18 cellular contexts compared by ENCODE assay signal in genomic region chr22:38750104-38750503, GRCh38. TPM values are rescaled to one million over a fixed set of nuclear protein-coding genes. Genes with fewer than 3 reads are reported as not detected.
DNase-seq lines count a peak whose midpoint lies in the region; ATAC-seq and TF ChIP-seq lines count a peak whose summit lies in the region.
"Had no signal": no experiment of that assay in that cellular context is flagged by ENCODE, and none has a peak within 500 bp of the region (broad histone marks: within the 10 kb centered on the region; RNA-seq: fewer than 3 reads in every experiment).

No MANE protein-coding gene starts in this region.

- peaks cover 46 to 61% (median 54%) of the 10 kb centered on the region in 10 experiments for H3K4me1 ChIP-seq in BLaER1 treated with 17β-estradiol and CSF1 and Interleukin-3, amounts not matched to agents 10 nM and 100 nM
- H3K4me1 ChIP-seq in CD8-positive, alpha-beta memory T cell (ENCODE audit: insufficient read depth, low read length) = peaks cover 59% of the 10 kb centered on the region
- H3K4me1 ChIP-seq in sigmoid colon = peaks cover 0 to 27% (median 16%) of the 10 kb centered on the region in 4 donors

- 94 to 96% methylated on average over 14 of the region's 14 CpGs for WGBS in sigmoid colon, 2 donors

- CTCF ChIA-PET in CD8-positive, alpha-beta memory T cell (lab: Charles Lee) = interaction anchor here (1.9 to 9.7 kb wide), 4 partner anchors 17 to 120 kb away, joined by 5 to 83 read pairs (median 24); no protein-coding TSS in a partner anchor

- peak overlapping the region in 9 of 11 experiments; percentile 74 to 99 (median 98); a peak in 15 of 22 replicates for H3K27ac ChIP-seq in BLaER1 treated with 17β-estradiol and CSF1 and Interleukin-3, amounts not matched to agents 10 nM and 100 nM
- peak overlapping the region; percentile 51 for H3K27ac ChIP-seq in CD8-positive, alpha-beta memory T cell (ENCODE audit: low read depth, low read length)
- H3K27ac ChIP-seq in sigmoid colon = no peak overlapping the region
- H3K27ac ChIP-seq: body of pancreas, right atrium auricular region, testis had no signal

- peaks cover 37 to 83% (median 65%) of the 10 kb centered on the region in 11 experiments; a peak in 21 of 22 replicates for H4K20me1 ChIP-seq in BLaER1 treated with 17β-estradiol and CSF1 and Interleukin-3, amounts not matched to agents 10 nM and 100 nM

- peaks cover 17 to 93% (median 44%) of the 10 kb centered on the region in 3 donors for H3K36me3 Mint-ChIP-seq in CD8-positive, alpha-beta memory T cell
- H3K36me3 Mint-ChIP-seq in activated naive CD8-positive, alpha-beta T cell treated with anti-CD3 and anti-CD28 coated beads for 36 hours = peaks cover 51% of the 10 kb centered on the region
- H3K36me3 Mint-ChIP-seq in naive thymus-derived CD8-positive, alpha-beta T cell = peaks cover 14 to 93% (median 39%) of the 10 kb centered on the region in 3 donors

- POLR2A ChIA-PET in CD8-positive, alpha-beta memory T cell (lab: Charles Lee) = interaction anchor here (0.6 to 13.0 kb wide), 3 partner anchors 13 to 770 kb away, joined by 4 to 275 read pairs (median 36); partner anchors contain the start of gene GTPBP1
- POLR2A ChIA-PET in naive thymus-derived CD8-positive, alpha-beta T cell (lab: Charles Lee) = interaction anchor here (0.7 to 37.2 kb wide), 7 partner anchors 5 to 120 kb away, joined by 3 to 1495 read pairs (median 6); partner anchors contain the start of genes GTPBP1, NPTXR and SUN2

- H3K4me3 ChIP-seq in BLaER1 treated with 17β-estradiol and CSF1 and Interleukin-3, amounts not matched to agents 10 nM and 100 nM = peak overlapping the region in 6 of 10 experiments; percentile 93 to 98 (median 94); a peak in 9 of 20 replicates
- H3K4me3 ChIP-seq in CD8-positive, alpha-beta memory T cell (ENCODE audit: low read length) = peak overlapping the region; percentile 98
- H3K4me3 ChIP-seq in sigmoid colon = no peak overlapping the region
- H3K4me3 ChIP-seq: body of pancreas, esophagus squamous epithelium, right atrium auricular region, testis had no signal

- TF ChIP-seq CTCF in sigmoid colon (IDR thresholded peaks at IDR 0.05) = no peak

- H3K9me3 ChIP-seq in BLaER1 treated with 17β-estradiol and CSF1 and Interleukin-3, amounts not matched to agents 10 nM and 100 nM (replicated peaks in 1 of 11) = no peaks in the 10 kb centered on the region
- H3K9me3 ChIP-seq in CD8-positive, alpha-beta memory T cell (ENCODE audit: low read length) = no peaks in the 10 kb centered on the region
- no peaks in the 10 kb centered on the region for H3K9me3 ChIP-seq in sigmoid colon
- H3K9me3 ChIP-seq: body of pancreas, esophagus squamous epithelium, right atrium auricular region, testis had no signal

- peaks cover 64 to 87% (median 81%) of the 10 kb centered on the region in 11 experiments for H3K36me3 ChIP-seq in BLaER1 treated with 17β-estradiol and CSF1 and Interleukin-3, amounts not matched to agents 10 nM and 100 nM
- H3K36me3 ChIP-seq in CD8-positive, alpha-beta memory T cell (ENCODE audit: insufficient read depth, low read length) = peaks cover 75% of the 10 kb centered on the region
- H3K36me3 ChIP-seq in sigmoid colon = peaks cover 71 to 78% (median 74%) of the 10 kb centered on the region in 4 donors

- no peak for ATAC-seq in naive thymus-derived CD8-positive, alpha-beta T cell
- ATAC-seq: body of pancreas had no signal

- H3K27me3 Mint-ChIP-seq in CD8-positive, alpha-beta memory T cell = peaks cover 0 to 8% of the 10 kb centered on the region in 2 donors
- no peaks in the 10 kb centered on the region for H3K27me3 Mint-ChIP-seq in activated naive CD8-positive, alpha-beta T cell treated with anti-CD3 and anti-CD28 coated beads for 36 hours
- no peaks in the 10 kb centered on the region for H3K27me3 Mint-ChIP-seq in naive thymus-derived CD8-positive, alpha-beta T cell

- no peak for TF ChIP-seq EP300 in sigmoid colon (IDR thresholded peaks at IDR 0.05)

- peak overlapping the region in 10 of 11 experiments; percentile 58 to 98 (median 98); a peak in 15 of 22 replicates for H3K9ac ChIP-seq in BLaER1 treated with 17β-estradiol and CSF1 and Interleukin-3, amounts not matched to agents 10 nM and 100 nM

- DNase-seq in CD8-positive, alpha-beta memory T cell = no peak
- no peak for DNase-seq in activated naive CD8-positive, alpha-beta T cell treated with anti-CD3 and anti-CD28 coated beads for 36 hours
- no peak for DNase-seq in naive thymus-derived CD8-positive, alpha-beta T cell
- DNase-seq in NCI-H146 treated with DMSO at 0.1 percent for 48 hours (lab: John Stamatoyannopoulos, UW; ENCODE audit: unreplicated experiment) (no peak), sigmoid colon (no peak)
- no peak for DNase-seq in effector CD4-positive, alpha-beta T cell
- DNase-seq: body of pancreas, esophagus squamous epithelium, glutamatergic neuron, HFFc6, NCI-H187 treated with DMSO at 0.1 percent for 48 hours, NCI-H446, SHP77, T1000, testis had no signal

- peaks cover 49 to 78% (median 58%) of the 10 kb centered on the region in 3 donors for H3K4me1 Mint-ChIP-seq in CD8-positive, alpha-beta memory T cell
- H3K4me1 Mint-ChIP-seq in activated naive CD8-positive, alpha-beta T cell treated with anti-CD3 and anti-CD28 coated beads for 36 hours = peaks cover 54% of the 10 kb centered on the region
- peaks cover 22 to 74% (median 67%) of the 10 kb centered on the region in 4 donors for H3K4me1 Mint-ChIP-seq in naive thymus-derived CD8-positive, alpha-beta T cell

- peak overlapping the region; percentile 38 to 98 (median 50) for H3K4me3 Mint-ChIP-seq in CD8-positive, alpha-beta memory T cell
- H3K4me3 Mint-ChIP-seq in activated naive CD8-positive, alpha-beta T cell treated with anti-CD3 and anti-CD28 coated beads for 36 hours = peak overlapping the region; percentile 94
- H3K4me3 Mint-ChIP-seq in naive thymus-derived CD8-positive, alpha-beta T cell = peak overlapping the region; percentile 52 to 100 (median 96)
- H3K4me3 Mint-ChIP-seq: HFFc6, neural crest cell had no signal

- peak overlapping the region; percentile 86 to 100 (median 98) for H3K4me2 ChIP-seq in BLaER1 treated with 17β-estradiol and CSF1 and Interleukin-3, amounts not matched to agents 10 nM and 100 nM

- peaks cover 0 to 2% (median 0%) of the 10 kb centered on the region in 5 donors for H3K9me3 Mint-ChIP-seq in CD8-positive, alpha-beta memory T cell
- no peaks in the 10 kb centered on the region for H3K9me3 Mint-ChIP-seq in activated naive CD8-positive, alpha-beta T cell treated with anti-CD3 and anti-CD28 coated beads for 36 hours
- H3K9me3 Mint-ChIP-seq in naive thymus-derived CD8-positive, alpha-beta T cell = no peaks in the 10 kb centered on the region
- H3K9me3 Mint-ChIP-seq: HFFc6, neural crest cell had no signal

- no peak for TF ChIP-seq POLR2A in sigmoid colon (IDR thresholded peaks at IDR 0.05)

- peak overlapping the region; percentile 57 to 98 (median 82) for H3K27ac Mint-ChIP-seq in CD8-positive, alpha-beta memory T cell
- peak overlapping the region; percentile 100 for H3K27ac Mint-ChIP-seq in activated naive CD8-positive, alpha-beta T cell treated with anti-CD3 and anti-CD28 coated beads for 36 hours
- peak overlapping the region; percentile 86 to 100 (median 100) for H3K27ac Mint-ChIP-seq in naive thymus-derived CD8-positive, alpha-beta T cell
- H3K27ac Mint-ChIP-seq: HFFc6 had no signal

- intact Hi-C loops in sigmoid colon (cut with DNase I) = no loop called here

- no peaks in the 10 kb centered on the region for H3K27me3 ChIP-seq in BLaER1 treated with 17β-estradiol and CSF1 and Interleukin-3, amounts not matched to agents 10 nM and 100 nM
- H3K27me3 ChIP-seq in CD8-positive, alpha-beta memory T cell (ENCODE audit: insufficient read depth, low read length, poor library complexity, severe bottlenecking) = no peaks in the 10 kb centered on the region
- H3K27me3 ChIP-seq in sigmoid colon = no peaks in the 10 kb centered on the region
- H3K27me3 ChIP-seq: body of pancreas, esophagus squamous epithelium, right atrium auricular region, testis had no signal

RNA-seq across cellular contexts. Expression of gene SUN2, which starts 5.7 kb away (rescaled TPM):
- 100 to 1,000 TPM; 168 to 185 TPM for total RNA-seq in CD8-positive, alpha-beta memory T cell
- polyA plus RNA-seq in CD8-positive, alpha-beta memory T cell = 753 TPM
- 10 to 100 TPM; 72.3 to 74.2 TPM for total RNA-seq in activated naive CD8-positive, alpha-beta T cell treated with anti-CD3 and anti-CD28 coated beads for 36 hours
- total RNA-seq in naive thymus-derived CD8-positive, alpha-beta T cell = 1,000 to 10,000 TPM; 1,061 to 1,073 TPM
- polyA plus RNA-seq in naive thymus-derived CD8-positive, alpha-beta T cell = 100 to 1,000 TPM; 491 to 802 (median 518) TPM
- 100 to 1,000 TPM; 255 to 319 (median 281) TPM for total RNA-seq in sigmoid colon
- polyA plus RNA-seq in sigmoid colon = 100 to 1,000 TPM in 1 of 3 donors, 10 to 100 TPM in 1, 1 to 10 TPM in 1; 9.2 to 132 (median 19.2) TPM

RNA-seq across cellular contexts. Expression of gene DNAL4, which starts 43.8 kb away (rescaled TPM):
- total RNA-seq in CD8-positive, alpha-beta memory T cell = 1 to 10 TPM; 9.1 to 9.6 TPM
- 12.3 TPM for polyA plus RNA-seq in CD8-positive, alpha-beta memory T cell
- total RNA-seq in activated naive CD8-positive, alpha-beta T cell treated with anti-CD3 and anti-CD28 coated beads for 36 hours = 1 to 10 TPM; 6.7 to 7.4 TPM
- total RNA-seq in naive thymus-derived CD8-positive, alpha-beta T cell = 10 to 100 TPM in 1 of 2 experiments, 1 to 10 TPM in 1; 9.3 to 11.5 TPM
- polyA plus RNA-seq in naive thymus-derived CD8-positive, alpha-beta T cell = 10 to 100 TPM; 11.2 to 14.7 (median 13.1) TPM
- total RNA-seq in sigmoid colon = 10 to 100 TPM in 3 of 4 donors, 1 to 10 TPM in 1; 7.9 to 15.0 (median 11.5) TPM
- polyA plus RNA-seq in sigmoid colon = 10 to 100 TPM; 18.7 to 25.8 (median 23.8) TPM

RNA-seq across cellular contexts. Expression of gene GTPBP1, which starts 44.4 kb away (rescaled TPM):
- 10 to 100 TPM; 62.7 to 63.7 TPM for total RNA-seq in CD8-positive, alpha-beta memory T cell
- polyA plus RNA-seq in CD8-positive, alpha-beta memory T cell = 28.2 TPM
- total RNA-seq in activated naive CD8-positive, alpha-beta T cell treated with anti-CD3 and anti-CD28 coated beads for 36 hours = 10 to 100 TPM; 82.4 TPM
- total RNA-seq in naive thymus-derived CD8-positive, alpha-beta T cell = 10 to 100 TPM; 64.6 to 73.3 TPM
- 10 to 100 TPM; 17.2 to 29.3 (median 22.6) TPM for polyA plus RNA-seq in naive thymus-derived CD8-positive, alpha-beta T cell
- total RNA-seq in sigmoid colon = 10 to 100 TPM; 23.5 to 46.2 (median 31.0) TPM
- 10 to 100 TPM; 15.0 to 59.1 (median 21.0) TPM for polyA plus RNA-seq in sigmoid colon

RNA-seq across cellular contexts. Expression of gene JOSD1, which starts 49.4 kb away (rescaled TPM):
- total RNA-seq in CD8-positive, alpha-beta memory T cell = 10 to 100 TPM; 86.0 to 96.4 TPM
- polyA plus RNA-seq in CD8-positive, alpha-beta memory T cell = 9.3 TPM
- 10 to 100 TPM; 79.4 to 83.7 TPM for total RNA-seq in activated naive CD8-positive, alpha-beta T cell treated with anti-CD3 and anti-CD28 coated beads for 36 hours
- total RNA-seq in naive thymus-derived CD8-positive, alpha-beta T cell = 10 to 100 TPM; 50.5 to 52.6 TPM
- 1 to 10 TPM; 6.7 to 8.2 (median 7.8) TPM for polyA plus RNA-seq in naive thymus-derived CD8-positive, alpha-beta T cell
- 10 to 100 TPM; 34.9 to 46.0 (median 36.8) TPM for total RNA-seq in sigmoid colon
- polyA plus RNA-seq in sigmoid colon = 10 to 100 TPM; 57.6 to 94.6 (median 74.5) TPM

Comparison
In these comparisons a context has a peak if more than half of its experiments do, and no peak if none do; other contexts are left out.
1. H3K27ac ChIP-seq: peak in BLaER1 treated with 17β-estradiol and CSF1 and Interleukin-3, amounts not matched to agents 10 nM and 100 nM (9 of 11) and CD8-positive, alpha-beta memory T cell (single experiment); none in sigmoid colon (0 of 4).
2. H3K4me3 ChIP-seq: peak in BLaER1 treated with 17β-estradiol and CSF1 and Interleukin-3, amounts not matched to agents 10 nM and 100 nM (6 of 10) and CD8-positive, alpha-beta memory T cell (single experiment); none in sigmoid colon (0 of 4).
3. Peak in every context shown above with its lines, with median percentiles within 50 percentile points of each other: H3K27ac Mint-ChIP-seq and H3K4me3 Mint-ChIP-seq.